ENCODE assay signal across 8 cellular contexts in genomic region chr3:171187706-171188290, GRCh38.
DNase-seq lines count a peak whose midpoint lies in the region; ATAC-seq, FAIRE-seq and TF ChIP-seq lines count a peak whose summit lies in the region.

No MANE protein-coding gene starts in this region.

- TF ChIP-seq CTCF in OCI-LY1 (IDR thresholded peaks at IDR 0.05; ENCODE audit: low read length) (peak; percentile 72), H1 (IDR thresholded peaks at IDR 0.05; ENCODE audit: control extremely low read depth in 1 of 3, insufficient read depth in 1 of 3, low read depth in 1 of 3, low read length in 3 of 3) (peak in 2 of 3 experiments; percentile 61 to 62; a peak in 3 of 4 replicates)

- H4K8ac ChIP-seq in H1 (ENCODE audit: extremely low read depth, insufficient read depth, low read length): no peak overlapping the region

- no peaks in the 10 kb centered on the region for H3K23me2 ChIP-seq in H1 (ENCODE audit: low read depth, low read length)

- no peaks in the 10 kb centered on the region for H3K79me1 ChIP-seq in H1 (ENCODE audit: low read depth, low read length)

- no peak overlapping the region for H3K4me2 ChIP-seq in OCI-LY1 (ENCODE audit: low read length)
- H3K4me2 ChIP-seq in H1 (ENCODE audit: insufficient read depth in 1 of 2, low read depth in 2 of 2, low read length in 2 of 2): no peak overlapping the region

- H3F3A ChIP-seq in OCI-LY1 (ENCODE audit: insufficient read depth, low read length): no peaks in the 10 kb centered on the region

- peaks cover 75% of the 10 kb centered on the region for H3K4me1 Mint-ChIP-seq in activated T-cell treated with anti-CD3 and anti-CD28 coated beads, Interleukin-2, amount 50 U/mL, for 72 hours (ENCODE audit: low read depth)
- peaks cover 37% of the 10 kb centered on the region for H3K4me1 Mint-ChIP-seq in activated T-helper 17 cell treated with anti-CD3 and anti-CD28 coated beads, Interleukin-2, amount 50 U/mL, for 72 hours

- H2AFZ ChIP-seq in OCI-LY1 (ENCODE audit: low read length): no peak overlapping the region
- H2AFZ ChIP-seq in H1 (ENCODE audit: low read length): no peak overlapping the region

- no peaks in the 10 kb centered on the region for H3K4me1 ChIP-seq in OCI-LY1 (ENCODE audit: insufficient read depth, low read length, severe bottlenecking)
- H3K4me1 ChIP-seq in H1 (replicated peaks in 1 of 4; ENCODE audit: control insufficient read depth in 3 of 4, insufficient read depth in 4 of 4, low read length in 3 of 4): peaks cover 0 to 7% (median 3%) of the 10 kb centered on the region in 4 experiments; a peak in 4 of 7 replicates

- no peak overlapping the region for H3K56ac ChIP-seq in H1 (replicated peaks; ENCODE audit: insufficient read length, low read depth, low read length)

- H3K9me3 Mint-ChIP-seq in activated T-cell treated with anti-CD3 and anti-CD28 coated beads, Interleukin-2, amount 50 U/mL, for 72 hours: no peaks in the 10 kb centered on the region
- no peaks in the 10 kb centered on the region for H3K9me3 Mint-ChIP-seq in activated T-helper 17 cell treated with anti-CD3 and anti-CD28 coated beads, Interleukin-2, amount 50 U/mL, for 72 hours
- no peaks in the 10 kb centered on the region for H3K9me3 Mint-ChIP-seq in activated naive CD4-positive, alpha-beta T cell treated with anti-CD3 and anti-CD28 coated beads, Interleukin-2, amount 50 U/mL, for 72 hours

- no peaks in the 10 kb centered on the region for H3K27me3 Mint-ChIP-seq in activated T-cell treated with anti-CD3 and anti-CD28 coated beads, Interleukin-2, amount 50 U/mL, for 72 hours (ENCODE audit: low read depth)
- H3K27me3 Mint-ChIP-seq in activated T-helper 17 cell treated with anti-CD3 and anti-CD28 coated beads, Interleukin-2, amount 50 U/mL, for 72 hours: no peaks in the 10 kb centered on the region

- H3K27ac Mint-ChIP-seq in activated T-cell treated with anti-CD3 and anti-CD28 coated beads, Interleukin-2, amount 50 U/mL, for 72 hours: peak overlapping the region; percentile 3
- no peak overlapping the region for H3K27ac Mint-ChIP-seq in activated T-helper 17 cell treated with anti-CD3 and anti-CD28 coated beads, Interleukin-2, amount 50 U/mL, for 72 hours
- no peak overlapping the region for H3K27ac Mint-ChIP-seq in activated naive CD4-positive, alpha-beta T cell treated with anti-CD3 and anti-CD28 coated beads, Interleukin-2, amount 50 U/mL, for 72 hours

- peak; percentile 64 to 75 for TF ChIP-seq RAD21 in H1 (IDR thresholded peaks at IDR 0.05 in 1 of 2, conservative IDR thresholded peaks at IDR 0.05 in 1 of 2; ENCODE audit: low read depth in 2 of 2, low read length in 2 of 2)

- no peak overlapping the region for H2BK12ac ChIP-seq in H1 (ENCODE audit: low read depth, low read length)

- H4K5ac ChIP-seq in H1 (ENCODE audit: insufficient read length, low read depth, low read length): no peak overlapping the region

- no peaks in the 10 kb centered on the region for H3K27me3 ChIP-seq in OCI-LY1 (ENCODE audit: insufficient read depth, low read length)
- H3K27me3 ChIP-seq in H1 (replicated peaks in 1 of 4; ENCODE audit: control insufficient read depth in 3 of 4, extremely low read depth in 1 of 4, insufficient read depth in 3 of 4, low read length in 3 of 4): no peaks in the 10 kb centered on the region

- H3K4me3 ChIP-seq in OCI-LY1 (ENCODE audit: low read depth, low read length, poor library complexity, severe bottlenecking) (no peak overlapping the region), H1 (ENCODE audit: extremely low read depth in 1 of 4, insufficient read depth in 2 of 4, low read depth in 3 of 4, low read length in 4 of 4) (no peak overlapping the region)

- no peaks in the 10 kb centered on the region for H3K9me3 ChIP-seq in OCI-LY1 (ENCODE audit: low read length)
- no peaks in the 10 kb centered on the region for H3K9me3 ChIP-seq in H1 (ENCODE audit: insufficient read depth in 2 of 2, low read depth in 1 of 2, low read length in 1 of 2)

- no peak overlapping the region for H3K18ac ChIP-seq in H1 (ENCODE audit: extremely low read depth, low read length)

- ATAC-seq in activated T-cell treated with anti-CD3 and anti-CD28 coated beads, Interleukin-2, amount 50 U/mL, for 72 hours (replicated peaks in 1 of 2): no peak
- ATAC-seq in HG03196 (IDR thresholded peaks at IDR 0.05; ENCODE audit: unreplicated experiment): peak; percentile 37
- ATAC-seq in activated T-helper 17 cell treated with anti-CD3 and anti-CD28 coated beads, Interleukin-2, amount 50 U/mL, for 72 hours (replicated peaks): no peak
- no peak for ATAC-seq in activated naive CD4-positive, alpha-beta T cell treated with anti-CD3 and anti-CD28 coated beads, Interleukin-2, amount 50 U/mL, for 72 hours

- FAIRE-seq in H1 (lab: Jason Lieb, UNC): peak; percentile 81

- no peak overlapping the region for H3K23ac ChIP-seq in H1 (ENCODE audit: insufficient read length)

- H3K36me3 ChIP-seq in OCI-LY1 (ENCODE audit: insufficient read depth, low read length) (no peaks in the 10 kb centered on the region), H1 (ENCODE audit: control insufficient read depth in 2 of 4, insufficient read depth in 4 of 4, low read length in 3 of 4) (no peaks in the 10 kb centered on the region)

- no peak overlapping the region for H4K91ac ChIP-seq in H1 (replicated peaks; ENCODE audit: insufficient read length, low read length)

- TF ChIP-seq EP300 in H1 (IDR thresholded peaks at IDR 0.05; ENCODE audit: borderline replicate concordance in 1 of 2, low read depth in 2 of 2, low read length in 2 of 2): no peak

- H3K27ac ChIP-seq in OCI-LY1 (ENCODE audit: low read depth, low read length, poor library complexity, severe bottlenecking): no peak overlapping the region
- H3K27ac ChIP-seq in H1 (ENCODE audit: low read depth, low read length): no peak overlapping the region

- no peaks in the 10 kb centered on the region for H3K79me2 ChIP-seq in OCI-LY1 (ENCODE audit: insufficient read depth, low read length)
- H3K79me2 ChIP-seq in H1 (ENCODE audit: control insufficient read depth in 1 of 2, insufficient read depth in 2 of 2, low read length in 2 of 2): no peaks in the 10 kb centered on the region

- CTCF ChIA-PET in H1 (lab: Charles Lee; ENCODE audit: partially characterized antibody): interaction anchor here (1.0 to 4.9 kb wide), 14 partner anchors 9 to 378 kb away, joined by 3 to 23 read pairs (median 4); no protein-coding TSS in a partner anchor

- no peak for TF ChIP-seq POLR2A in H1 (IDR thresholded peaks at IDR 0.05; ENCODE audit: control extremely low read depth in 1 of 2, low read depth in 2 of 2, low read length in 2 of 2)

- no peak overlapping the region for H3K4ac ChIP-seq in H1 (replicated peaks; ENCODE audit: insufficient read length, low read depth, low read length)

- no peak overlapping the region for H3K4me3 Mint-ChIP-seq in activated T-cell treated with anti-CD3 and anti-CD28 coated beads, Interleukin-2, amount 50 U/mL, for 72 hours
- H3K4me3 Mint-ChIP-seq in activated T-helper 17 cell treated with anti-CD3 and anti-CD28 coated beads, Interleukin-2, amount 50 U/mL, for 72 hours: no peak overlapping the region

- no peak overlapping the region for H3K14ac ChIP-seq in H1 (ENCODE audit: insufficient read length)

- no peaks in the 10 kb centered on the region for H3K9me2 ChIP-seq in OCI-LY1 (ENCODE audit: low read depth, low read length)

- no peak overlapping the region for H2BK15ac ChIP-seq in H1 (ENCODE audit: low read length)

- no peak overlapping the region for H2BK120ac ChIP-seq in H1 (replicated peaks; ENCODE audit: low read depth, low read length)

- 82% methylated on average over 5 of the region's 5 CpGs; no CpG with 5 or more reads in 1 of the 2 experiments for WGBS in H1 (ENCODE audit: extremely low coverage in 1 of 2, insufficient coverage in 1 of 2, insufficient read length in 1 of 2, insufficient replicate concordance in 2 of 2, low coverage in 1 of 2, low lambda C conversion rate in 2 of 2, missing lambda C conversion rate in 1 of 2), 2 experiments

- H3K36me3 Mint-ChIP-seq in activated T-cell treated with anti-CD3 and anti-CD28 coated beads, Interleukin-2, amount 50 U/mL, for 72 hours (ENCODE audit: insufficient read depth in 2 of 2): peaks cover 0 to 7% of the 10 kb centered on the region in 2 donors
- peaks cover 69% of the 10 kb centered on the region for H3K36me3 Mint-ChIP-seq in activated T-helper 17 cell treated with anti-CD3 and anti-CD28 coated beads, Interleukin-2, amount 50 U/mL, for 72 hours (ENCODE audit: low read depth)
- peaks cover 4 to 12% of the 10 kb centered on the region in 2 donors for H3K36me3 Mint-ChIP-seq in activated naive CD4-positive, alpha-beta T cell treated with anti-CD3 and anti-CD28 coated beads, Interleukin-2, amount 50 U/mL, for 72 hours

- H4K20me1 ChIP-seq in OCI-LY1 (ENCODE audit: insufficient read depth, low read length): no peaks in the 10 kb centered on the region
- H4K20me1 ChIP-seq in H1 (replicated peaks in 1 of 2; ENCODE audit: control insufficient read depth in 1 of 2, insufficient read depth in 2 of 2, low read length in 2 of 2): no peaks in the 10 kb centered on the region

- no peak overlapping the region for H2AK5ac ChIP-seq in H1 (ENCODE audit: low read depth, low read length)

- H3K9ac ChIP-seq in OCI-LY1 (ENCODE audit: low read length) (no peak overlapping the region), H1 (replicated peaks in 1 of 4; ENCODE audit: extremely low read depth in 1 of 4, low read depth in 3 of 4, low read length in 3 of 4) (no peak overlapping the region)

- H2BK20ac ChIP-seq in H1 (ENCODE audit: low read length): no peak overlapping the region

- DNase-seq in activated T-cell treated with anti-CD3 and anti-CD28 coated beads, Interleukin-2, amount 50 U/mL, for 72 hours: peak in 1 of 2 donors; percentile 20
- no peak for DNase-seq in activated T-cell treated with anti-CD3 and anti-CD28 coated beads, Interleukin-2, amount 50 U/mL, for 1 hour
- no peak for DNase-seq in H1 (ENCODE audit: low read depth in 1 of 2, low spot score in 2 of 2)
- peak; percentile 63 for DNase-seq in myocyte (ENCODE audit: low read depth)
- no peak for DNase-seq in activated naive CD4-positive, alpha-beta T cell treated with anti-CD3 and anti-CD28 coated beads, Interleukin-2, amount 50 U/mL, for 72 hours (ENCODE audit: low spot score in 2 of 2)

- POLR2A ChIA-PET in H1 (lab: Charles Lee; ENCODE audit: partially characterized antibody): no interaction called here

- no peak overlapping the region for H2BK5ac ChIP-seq in H1 (ENCODE audit: low read depth, low read length)

TF ChIP-seq in H1, 55 proteins besides CTCF, POLR2A, EP300 and RAD21:
- TF ChIP-seq NANOG (IDR thresholded peaks at IDR 0.05; ENCODE audit: insufficient read depth, low read depth, low read length, poor library complexity, severe bottlenecking): no peak
TF ChIP-seq in H1: peak in this region for 0.
